16 cellular contexts compared by ENCODE assay signal in the genomic region with DNA sequence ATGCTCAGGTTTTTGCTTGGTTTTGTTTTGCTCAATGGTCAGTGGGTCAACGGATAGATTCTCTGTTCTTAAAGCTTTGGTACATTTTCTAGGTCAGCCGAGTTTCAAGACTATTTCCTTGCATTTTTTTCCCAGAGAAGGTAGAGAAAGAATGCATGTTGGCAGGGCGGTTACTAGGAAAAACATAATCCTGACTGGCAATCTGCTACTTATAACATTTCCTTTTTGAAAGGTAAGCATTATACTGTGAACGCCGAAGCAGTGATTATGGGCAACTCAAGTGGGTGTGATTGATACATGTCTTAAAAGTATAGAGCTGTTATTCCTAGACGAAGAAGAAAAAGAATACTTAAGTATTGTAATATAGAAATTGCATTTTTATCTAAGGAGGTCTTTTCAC.
DNase-seq lines count a peak whose midpoint lies in the region; ATAC-seq and TF ChIP-seq lines count a peak whose summit lies in the region.
"Had no signal": no experiment of that assay in that cellular context is flagged by ENCODE, and none has a peak within 500 bp of the region (broad histone marks: within the 10 kb centered on the region; RNA-seq: fewer than 3 reads in every experiment).

No MANE protein-coding gene starts in this region.

- H3K27ac ChIP-seq in foreskin keratinocyte: peak overlapping the region; percentile 42
- H3K27ac ChIP-seq in neural progenitor cell: no peak overlapping the region
- H3K27ac ChIP-seq: A549 had no signal

- H3K9me3 ChIP-seq in neural progenitor cell (ENCODE audit: low read depth): no peaks in the 10 kb centered on the region
- H3K9me3 ChIP-seq: A549 had no signal

- H3K27me3 Mint-ChIP-seq in brain (peaks cover under 1% of the 10 kb centered on the region), neural progenitor cell (ENCODE audit: insufficient read depth, low read depth) (no peaks in the 10 kb centered on the region), type B pancreatic cell (no peaks in the 10 kb centered on the region)

- H3K4me3 Mint-ChIP-seq in brain: no peak overlapping the region
- peak overlapping the region; percentile 18 for H3K4me3 Mint-ChIP-seq in neural progenitor cell
- peak overlapping the region; percentile 37 for H3K4me3 Mint-ChIP-seq in type B pancreatic cell
- H3K4me3 Mint-ChIP-seq: CD14-positive monocyte; CD8-positive, alpha-beta T cell; GM23338 had no signal

- H3F3A ChIP-seq in neural progenitor cell (ENCODE audit: low read depth): peaks cover 21% of the 10 kb centered on the region

- TF ChIP-seq CTCF in brain (conservative IDR thresholded peaks at IDR 0.05) (no peak), foreskin keratinocyte (conservative IDR thresholded peaks at IDR 0.05) (no peak), neural progenitor cell (IDR thresholded peaks at IDR 0.05) (no peak), type B pancreatic cell (conservative IDR thresholded peaks at IDR 0.05) (no peak)

- H3K9me3 Mint-ChIP-seq in brain (peaks cover 0 to under 1% (median 0%) of the 10 kb centered on the region in 5 experiments), neural progenitor cell (no peaks in the 10 kb centered on the region), type B pancreatic cell (no peaks in the 10 kb centered on the region)
- H3K9me3 Mint-ChIP-seq: CD14-positive monocyte; CD8-positive, alpha-beta T cell; GM23338 had no signal

- no peak overlapping the region for H2AFZ ChIP-seq in neural progenitor cell (replicated peaks)
- H2AFZ ChIP-seq: GM23338 had no signal

- no peak overlapping the region for H3K4me3 ChIP-seq in neural progenitor cell
- H3K4me3 ChIP-seq: A549, GM23338 had no signal

- no peak for DNase-seq in foreskin keratinocyte
- DNase-seq in neural progenitor cell (ENCODE audit: low spot score): no peak
- DNase-seq in type B pancreatic cell (ENCODE audit: extremely low spot score, unreplicated experiment): no peak
- no peak for DNase-seq in retina
- DNase-seq in cardiac septum (ENCODE audit: low spot score): no peak
- DNase-seq: CD8-positive, alpha-beta T cell; COR-L47; DMS153; DMS79 treated with DMSO at 0.1 percent for 48 hours; EL; H7 had no signal

- peak overlapping the region in 3 of 5 experiments; percentile 21 to 36 (median 30) for H3K27ac Mint-ChIP-seq in brain
- H3K27ac Mint-ChIP-seq in neural progenitor cell: peak overlapping the region; percentile 1
- peak overlapping the region; percentile 9 for H3K27ac Mint-ChIP-seq in type B pancreatic cell
- H3K27ac Mint-ChIP-seq: CD14-positive monocyte; CD8-positive, alpha-beta T cell; GM23338 had no signal

- H3K27me3 ChIP-seq in foreskin keratinocyte: no peaks in the 10 kb centered on the region
- no peaks in the 10 kb centered on the region for H3K27me3 ChIP-seq in neural progenitor cell

- no peak overlapping the region for H3K4me2 ChIP-seq in neural progenitor cell
- H3K4me2 ChIP-seq: A549, GM23338 had no signal

- no peak overlapping the region for H3K9ac ChIP-seq in neural progenitor cell

- peaks cover 26% of the 10 kb centered on the region for H3K4me1 Mint-ChIP-seq in brain
- H3K4me1 Mint-ChIP-seq in neural progenitor cell: peaks cover 41% of the 10 kb centered on the region
- H3K4me1 Mint-ChIP-seq in type B pancreatic cell (ENCODE audit: unreplicated experiment): peaks cover 36% of the 10 kb centered on the region

- H3K4me1 ChIP-seq in foreskin keratinocyte (peaks cover 21% of the 10 kb centered on the region), neural progenitor cell (peaks cover 35% of the 10 kb centered on the region)
- H3K4me1 ChIP-seq: A549 had no signal

- no peaks in the 10 kb centered on the region for H3K36me3 ChIP-seq in neural progenitor cell

- H3K36me3 Mint-ChIP-seq in brain (no peaks in the 10 kb centered on the region), neural progenitor cell (no peaks in the 10 kb centered on the region), type B pancreatic cell (no peaks in the 10 kb centered on the region)
- H3K36me3 Mint-ChIP-seq: CD14-positive monocyte; CD8-positive, alpha-beta T cell had no signal

- H4K20me1 ChIP-seq in neural progenitor cell (ENCODE audit: low read depth): no peaks in the 10 kb centered on the region

- no peaks in the 10 kb centered on the region for H3K79me2 ChIP-seq in neural progenitor cell (ENCODE audit: low read depth)

- ATAC-seq in foreskin keratinocyte (no peak), HG03039 (IDR thresholded peaks at IDR 0.05; ENCODE audit: unreplicated experiment) (no peak)
- ATAC-seq: A549; CD8-positive, alpha-beta T cell; GM23338 had no signal

- intact Hi-C loops in cardiac septum (cut with DNase I): no loop called here

Comparison
In these comparisons a context has a peak if more than half of its experiments do, and no peak if none do; other contexts are left out.
1. H3K4me3 Mint-ChIP-seq: peak in neural progenitor cell (single experiment) and type B pancreatic cell (single experiment); none in brain (0 of 5).
2. Peak in every context shown above with its lines, with median percentiles within 50 percentile points of each other: H3K27ac Mint-ChIP-seq.